ENCODE assay signal across 10 cellular contexts in genomic region chr16:20910781-20911321, GRCh38. TPM values are rescaled to one million over a fixed set of nuclear protein-coding genes. Genes with fewer than 3 reads are reported as not detected.
DNase-seq lines count a peak whose midpoint lies in the region; TF ChIP-seq lines count a peak whose summit lies in the region.
"Had no signal": no experiment of that assay in that cellular context is flagged by ENCODE, and none has a peak within 500 bp of the region (broad histone marks: within the 10 kb centered on the region; RNA-seq: fewer than 3 reads in every experiment).

No MANE protein-coding gene starts in this region.

- TF ChIP-seq CTCF in right atrium auricular region (IDR thresholded peaks at IDR 0.05) (no peak), tibial artery (IDR thresholded peaks at IDR 0.05) (no peak)

- no peaks in the 10 kb centered on the region for H3K9me3 Mint-ChIP-seq in activated T-helper 2 cell treated with anti-CD3 and anti-CD28 coated beads, Interferon-gamma antibody, Interleukin-2, Interleukin-4, amounts not matched to agents 10 μg/mL and 5 μg/mL and 100 μg/mL, durations not matched to agents 14 hours and 24 hours and 36 hours

- DNase-seq in DMS53 (lab: John Stamatoyannopoulos, UW), result peak; percentile 54
- DNase-seq in DMS53 treated with DMSO at 0.1 percent for 48 hours (lab: John Stamatoyannopoulos, UW; ENCODE audit: unreplicated experiment), result no peak
- DNase-seq in activated T-helper 2 cell treated with anti-CD3 and anti-CD28 coated beads, Interferon-gamma antibody, Interleukin-2, Interleukin-4, amounts not matched to agents 10 μg/mL and 5 μg/mL and 100 μg/mL, durations not matched to agents 14 hours and 24 hours and 36 hours (ENCODE audit: low spot score), result no peak
- no peak for DNase-seq in right atrium auricular region (ENCODE audit: low spot score)
- no peak for DNase-seq in tibial artery
- DNase-seq in SHP77 (lab: John Stamatoyannopoulos, UW), result no peak
- no peak for DNase-seq in effector memory CD4-positive, alpha-beta T cell
- DNase-seq in NCI-H1417 treated with DMSO at 0.1 percent for 48 hours (lab: John Stamatoyannopoulos, UW), result no peak
- DNase-seq: stimulated activated CD4-positive, alpha-beta T cell treated with anti-CD3 and anti-CD28 coated beads, Interleukin-2, amount 100 ng/mL, for 24 hours had no signal

- H3K27me3 ChIP-seq in right atrium auricular region (no peaks in the 10 kb centered on the region), tibial artery (no peaks in the 10 kb centered on the region)
- H3K27me3 ChIP-seq in effector memory CD4-positive, alpha-beta T cell (replicated peaks; ENCODE audit: control insufficient read depth, insufficient read depth, low read length, poor library complexity, severe bottlenecking), result no peaks in the 10 kb centered on the region

- peak overlapping the region; percentile 17 for H3K4me3 Mint-ChIP-seq in activated T-helper 2 cell treated with anti-CD3 and anti-CD28 coated beads, Interferon-gamma antibody, Interleukin-2, Interleukin-4, amounts not matched to agents 10 μg/mL and 5 μg/mL and 100 μg/mL, durations not matched to agents 14 hours and 24 hours and 36 hours (ENCODE audit: low read depth)

- peak overlapping the region; percentile 95 for H3K27ac Mint-ChIP-seq in activated T-helper 2 cell treated with anti-CD3 and anti-CD28 coated beads, Interferon-gamma antibody, Interleukin-2, Interleukin-4, amounts not matched to agents 10 μg/mL and 5 μg/mL and 100 μg/mL, durations not matched to agents 14 hours and 24 hours and 36 hours

- H3K4me1 Mint-ChIP-seq in activated T-helper 2 cell treated with anti-CD3 and anti-CD28 coated beads, Interferon-gamma antibody, Interleukin-2, Interleukin-4, amounts not matched to agents 10 μg/mL and 5 μg/mL and 100 μg/mL, durations not matched to agents 14 hours and 24 hours and 36 hours (ENCODE audit: low read depth), result peaks cover 56% of the 10 kb centered on the region

- H3K36me3 ChIP-seq in right atrium auricular region (no peaks in the 10 kb centered on the region), tibial artery (no peaks in the 10 kb centered on the region)
- H3K36me3 ChIP-seq in effector memory CD4-positive, alpha-beta T cell (ENCODE audit: control insufficient read depth, insufficient read depth, low read length), result no peaks in the 10 kb centered on the region

- H3K9me3 ChIP-seq in right atrium auricular region, result no peaks in the 10 kb centered on the region
- H3K9me3 ChIP-seq in tibial artery, result no peaks in the 10 kb centered on the region
- no peaks in the 10 kb centered on the region for H3K9me3 ChIP-seq in effector memory CD4-positive, alpha-beta T cell (ENCODE audit: control insufficient read depth, low read length)

- H3K4me3 ChIP-seq in right atrium auricular region, result no peak overlapping the region
- no peak overlapping the region for H3K4me3 ChIP-seq in tibial artery
- H3K4me3 ChIP-seq in effector memory CD4-positive, alpha-beta T cell (ENCODE audit: insufficient read depth, low read depth, low read length, poor library complexity, severe bottlenecking), result no peak overlapping the region

- H3K36me3 Mint-ChIP-seq in activated T-helper 2 cell treated with anti-CD3 and anti-CD28 coated beads, Interferon-gamma antibody, Interleukin-2, Interleukin-4, amounts not matched to agents 10 μg/mL and 5 μg/mL and 100 μg/mL, durations not matched to agents 14 hours and 24 hours and 36 hours (ENCODE audit: low read depth), result peaks cover 32% of the 10 kb centered on the region

- peak overlapping the region; percentile 58 to 84 for H3K27ac ChIP-seq in right atrium auricular region
- peak overlapping the region; percentile 96 to 98 for H3K27ac ChIP-seq in tibial artery
- H3K27ac ChIP-seq in effector memory CD4-positive, alpha-beta T cell (ENCODE audit: insufficient read depth, low read length, poor library complexity, severe bottlenecking), result no peak overlapping the region
- H3K27ac ChIP-seq: 22Rv1 had no signal

- H3K27me3 Mint-ChIP-seq in activated T-helper 2 cell treated with anti-CD3 and anti-CD28 coated beads, Interferon-gamma antibody, Interleukin-2, Interleukin-4, amounts not matched to agents 10 μg/mL and 5 μg/mL and 100 μg/mL, durations not matched to agents 14 hours and 24 hours and 36 hours (ENCODE audit: low read depth), result no peaks in the 10 kb centered on the region

- intact Hi-C loops in activated T-helper 2 cell treated with anti-CD3 and anti-CD28 coated beads, Interferon-gamma antibody, Interleukin-2, Interleukin-4, amounts not matched to agents 10 μg/mL and 5 μg/mL and 100 μg/mL, durations not matched to agents 14 hours and 24 hours and 36 hours (cut with micrococcal nuclease), result loop anchor here (1.0 to 5.0 kb wide), 6 partner anchors 11 to 104 kb away; partner anchors contain the start of genes DCUN1D3, ERI2, LYRM1 and REXO5
- intact Hi-C loops in tibial artery (cut with DNase I; ENCODE audit: low total_unique reads), result no loop called here

- peaks cover 0 to 43% of the 10 kb centered on the region in 2 donors for H3K4me1 ChIP-seq in right atrium auricular region
- H3K4me1 ChIP-seq in tibial artery, result peaks cover 0 to 90% (median 54%) of the 10 kb centered on the region in 4 donors
- H3K4me1 ChIP-seq in effector memory CD4-positive, alpha-beta T cell (ENCODE audit: control insufficient read depth, insufficient read depth, low read length, poor library complexity, severe bottlenecking), result no peaks in the 10 kb centered on the region

RNA-seq across cellular contexts. Expression of gene LYRM1, which starts 10.3 kb away (rescaled TPM):
- 30.5 and 34.7 TPM in 2 replicates for total RNA-seq in activated T-helper 2 cell treated with anti-CD3 and anti-CD28 coated beads, Interferon-gamma antibody, Interleukin-2, Interleukin-4, amounts not matched to agents 10 μg/mL and 5 μg/mL and 100 μg/mL, durations not matched to agents 14 hours and 24 hours and 36 hours
- 10 to 100 TPM; 54.2 to 58.7 TPM for total RNA-seq in right atrium auricular region

RNA-seq across cellular contexts. Expression of gene DCUN1D3, which starts 10.7 kb away (rescaled TPM):
- total RNA-seq in activated T-helper 2 cell treated with anti-CD3 and anti-CD28 coated beads, Interferon-gamma antibody, Interleukin-2, Interleukin-4, amounts not matched to agents 10 μg/mL and 5 μg/mL and 100 μg/mL, durations not matched to agents 14 hours and 24 hours and 36 hours, result 17.4 and 19.2 TPM in 2 replicates
- 10 to 100 TPM in 1 of 2 donors, 1 to 10 TPM in 1; 10.0 to 13.4 TPM for total RNA-seq in right atrium auricular region
